In genomic region chr12:125185740-125186470, GRCh38 we compare ENCODE assay signal across 9 cellular contexts. TPM values are rescaled to one million over a fixed set of nuclear protein-coding genes. Genes with fewer than 3 reads are reported as not detected.
DNase-seq lines count a peak whose midpoint lies in the region; ATAC-seq, FAIRE-seq and TF ChIP-seq lines count a peak whose summit lies in the region.
"Had no signal": no experiment of that assay in that cellular context is flagged by ENCODE, and none has a peak within 500 bp of the region (broad histone marks: within the 10 kb centered on the region; RNA-seq: fewer than 3 reads in every experiment).

Gene TMEM132B (plus strand): TSS chr12:125186386.

- peak within 1 kb of the TSS; percentile 56 for H2AFZ ChIP-seq in keratinocyte (ENCODE audit: control insufficient read depth, low read length)

- no peak for FAIRE-seq in keratinocyte (lab: Jason Lieb, UNC)

- H3K36me3 ChIP-seq in BLaER1 (no peaks in the 10 kb centered on the region), SK-N-MC (ENCODE audit: insufficient read depth, low read length) (peaks cover 25% of the 10 kb centered on the region), keratinocyte (ENCODE audit: control insufficient read depth in 2 of 2, extremely low read depth in 1 of 2, insufficient read depth in 2 of 2, low read length in 2 of 2) (no peaks in the 10 kb centered on the region)
- H3K36me3 ChIP-seq: uterus had no signal

- peak within 1 kb of the TSS; percentile 98 for H3K4me2 ChIP-seq in BLaER1
- H3K4me2 ChIP-seq in keratinocyte (ENCODE audit: control insufficient read depth, extremely low read depth, insufficient read depth, low read depth, low read length), result peak within 1 kb of the TSS; percentile 31

- H3K9me3 ChIP-seq in BLaER1, result 0 out of 2 replicates have a peak, but pooled peaks cover 6% of the 10 kb centered on the region
- H3K9me3 ChIP-seq in SK-N-MC (ENCODE audit: low read depth, low read length), result no peaks in the 10 kb centered on the region
- H3K9me3 ChIP-seq in keratinocyte (ENCODE audit: control insufficient read depth, low read depth, low read length), result no peaks in the 10 kb centered on the region
- H3K9me3 ChIP-seq: uterus had no signal

- no peaks in the 10 kb centered on the region for H3K79me2 ChIP-seq in keratinocyte (ENCODE audit: control insufficient read depth, insufficient read depth, low read length)

- DNase-seq in KBM-7 (peak; percentile 77), SK-N-MC (ENCODE audit: low read depth, low spot score) (no peak), cardiac fibroblast (ENCODE audit: low read depth in 2 of 2) (peak; percentile 73 to 78), keratinocyte (ENCODE audit: low read depth, low spot score) (no peak)
- DNase-seq in stimulated activated CD4-positive, alpha-beta T cell treated with anti-CD3 and anti-CD28 coated beads, Interleukin-2, amount 100 ng/mL, for 4 hours (ENCODE audit: low read depth), result peak; percentile 22

- no peaks in the 10 kb centered on the region for H3K9me1 ChIP-seq in keratinocyte (ENCODE audit: control insufficient read depth, extremely low read depth, insufficient read depth, low read length)

- in situ Hi-C loops in KBM-7 (cut with MboI; ENCODE audit: low pct_unique_long_range_greater_than_20kb, low sequenced_read_pairs), result no loop called here

- TF ChIP-seq CTCF in cardiac fibroblast (IDR thresholded peaks at IDR 0.05; ENCODE audit: low read depth, low read length) (no peak), keratinocyte (optimal IDR thresholded peaks at IDR 0.05 in 1 of 3, IDR thresholded peaks at IDR 0.05 in 1 of 3, conservative IDR thresholded peaks at IDR 0.05 in 1 of 3; ENCODE audit: extremely low read depth in 1 of 3, insufficient read depth in 2 of 3, low read length in 3 of 3) (peak in 2 of 3 experiments; percentile 27 to 65)

- H3K27me3 ChIP-seq in BLaER1, result peaks cover 72% of the 10 kb centered on the region
- peaks cover 59% of the 10 kb centered on the region for H3K27me3 ChIP-seq in keratinocyte (ENCODE audit: control insufficient read depth, extremely low read depth, insufficient read depth, low read length)

- H3K27ac ChIP-seq in BLaER1 (no peak within 1 kb of the TSS), SK-N-MC (peak within 1 kb of the TSS; percentile 86), keratinocyte (ENCODE audit: control insufficient read depth, insufficient read depth, low read length) (no peak within 1 kb of the TSS)
- H3K27ac ChIP-seq: uterus had no signal

- dilution Hi-C loops in keratinocyte (cut with MboI; ENCODE audit: extremely low pct_ligation_motif_present, low sequenced_read_pairs), result no loop called here

- H4K20me1 ChIP-seq in BLaER1 (peaks cover 51% of the 10 kb centered on the region), keratinocyte (ENCODE audit: control insufficient read depth, extremely low read depth, insufficient read depth, low read length) (no peaks in the 10 kb centered on the region)

- ATAC-seq in GM19328 (IDR thresholded peaks at IDR 0.05; ENCODE audit: unreplicated experiment) (peak; percentile 63), GM18870 (IDR thresholded peaks at IDR 0.05; ENCODE audit: unreplicated experiment) (no peak)

- peak within 1 kb of the TSS; percentile 24; the same call in 1 of the 2 replicates for H3K9ac ChIP-seq in BLaER1
- peak within 1 kb of the TSS; percentile 87 for H3K9ac ChIP-seq in SK-N-MC (ENCODE audit: insufficient read length)
- H3K9ac ChIP-seq in keratinocyte (ENCODE audit: control insufficient read depth, extremely low read depth, insufficient read depth, low read length), result no peak within 1 kb of the TSS

- peak within 1 kb of the TSS; percentile 71 for H3K4me3 ChIP-seq in BLaER1
- peak within 1 kb of the TSS; percentile 96 for H3K4me3 ChIP-seq in SK-N-MC
- H3K4me3 ChIP-seq in cardiac fibroblast (replicated peaks in 1 of 2; ENCODE audit: low read depth in 2 of 2, low read length in 2 of 2), result peak within 1 kb of the TSS; percentile 36 to 51
- H3K4me3 ChIP-seq in keratinocyte (ENCODE audit: control insufficient read depth in 2 of 3, extremely low read depth in 1 of 3, insufficient read depth in 2 of 3, low read depth in 1 of 3, low read length in 3 of 3), result peak within 1 kb of the TSS; percentile 4 to 29 (median 29)

- H3K4me1 ChIP-seq in BLaER1 (peaks cover 19% of the 10 kb centered on the region), keratinocyte (ENCODE audit: control insufficient read depth, extremely low read depth, insufficient read depth, low read length) (peaks cover 5% of the 10 kb centered on the region)

RNA-seq across cellular contexts. Expression of gene TMEM132B, which starts in this region (rescaled TPM):
- polyA plus RNA-seq in keratinocyte, result 0.34 to 1.3 TPM (median 0.66 TPM) in 3 replicates
- polyA plus RNA-seq in keratinocyte (2011; ENCODE audit: low read depth), result 0.15 TPM
- polyA plus RNA-seq in keratinocyte (2011; cell fraction: cytosol; rRNA removed), result 0.21 and 0.22 TPM in 2 replicates
- polyA plus RNA-seq in keratinocyte (2011; cell fraction: nucleus; rRNA removed), result 1.6 and 1.7 TPM in 2 replicates
- 0.14 and 0.28 TPM in 2 replicates for polyA plus RNA-seq in keratinocyte (2012; ENCODE audit: low replicate concordance)
- 0.46 to 0.85 TPM (median 0.61 TPM) in 3 replicates for polyA minus RNA-seq in keratinocyte
- 0.19 TPM for polyA minus RNA-seq in keratinocyte (2011; cell fraction: cytosol; rRNA and poly(A)+ RNA removed)
- polyA minus RNA-seq in keratinocyte (2011; cell fraction: nucleus; rRNA and poly(A)+ RNA removed), result 0.53 and 1.6 TPM in 2 replicates

Comparison
In these comparisons a context has a peak if more than half of its experiments do, and no peak if none do; other contexts are left out.
1. H3K4me3 ChIP-seq: peak in every context shown above with its lines; median percentile 96 in SK-N-MC; 71 in BLaER1; 44 in cardiac fibroblast; 29 in keratinocyte.
2. DNase-seq: peak in KBM-7 (single experiment), cardiac fibroblast (2 of 2) and stimulated activated CD4-positive, alpha-beta T cell treated with anti-CD3 and anti-CD28 coated beads, Interleukin-2, amount 100 ng/mL, for 4 hours (single experiment); none in SK-N-MC (single experiment) and keratinocyte (single experiment).